12 cellular contexts compared by ENCODE assay signal in genomic region chr1:182677393-182678098, GRCh38. TPM values are rescaled to one million over a fixed set of nuclear protein-coding genes. Genes with fewer than 3 reads are reported as not detected.
A peak's percentile ranks its signal among the peaks of the same experiment; 100 is the strongest.
DNase-seq lines count a peak whose midpoint lies in the region; ATAC-seq and TF ChIP-seq lines count a peak whose summit lies in the region.
"Had no signal": no experiment of that assay in that cellular context is flagged by ENCODE, and none has a peak within 500 bp of the region (broad histone marks: within the 10 kb centered on the region; RNA-seq: fewer than 3 reads in every experiment).

No MANE protein-coding gene starts in this region.

- H3K4me3 ChIP-seq in hepatocyte (no peak overlapping the region), coronary artery (no peak overlapping the region)

- H3K4me1 Mint-ChIP-seq in activated B cell treated with CpG ODN at 0.5 μM for 24 hours = peaks cover 27% of the 10 kb centered on the region

- no peaks in the 10 kb centered on the region for H3K9me2 ChIP-seq in hepatocyte (replicated peaks; ENCODE audit: insufficient read depth)

- H4K20me1 ChIP-seq in hepatocyte (ENCODE audit: insufficient read depth, poor library complexity, severe bottlenecking) = no peaks in the 10 kb centered on the region

- H3K27ac ChIP-seq in hepatocyte = no peak overlapping the region
- H3K27ac ChIP-seq in coronary artery = no peak overlapping the region

- peak overlapping the region; percentile 47 for H3K4me3 Mint-ChIP-seq in activated B cell treated with CpG ODN at 0.5 μM for 24 hours
- H3K4me3 Mint-ChIP-seq: activated naive CD4-positive, alpha-beta T cell treated with anti-CD3 and anti-CD28 coated beads for 36 hours; nephron had no signal

- no peaks in the 10 kb centered on the region for H3K79me2 ChIP-seq in hepatocyte

- TF ChIP-seq CTCF in activated B cell treated with CpG ODN at 0.5 μM for 24 hours (IDR thresholded peaks at IDR 0.05) (no peak), hepatocyte (IDR thresholded peaks at IDR 0.05; ENCODE audit: poor library complexity) (no peak), coronary artery (IDR thresholded peaks at IDR 0.05) (no peak)

- intact Hi-C loops in activated B cell treated with CpG ODN at 0.5 μM for 24 hours (cut with micrococcal nuclease) = loop anchor here (5.0 kb wide), 1 partner anchor 75 kb away; the partner anchor contains the start of gene RGS16

- peaks cover 2% of the 10 kb centered on the region for H3K4me1 ChIP-seq in hepatocyte (ENCODE audit: insufficient read depth)

- DNase-seq in activated B cell treated with CpG ODN at 0.5 μM for 24 hours (no peak), hepatocyte (ENCODE audit: low spot score) (no peak), coronary artery (ENCODE audit: low spot score) (no peak), SHP77 treated with DMSO at 0.1 percent for 48 hours (lab: John Stamatoyannopoulos, UW) (no peak)
- no peak for DNase-seq in effector CD4-positive, alpha-beta T cell
- DNase-seq: activated naive CD4-positive, alpha-beta T cell treated with anti-CD3 and anti-CD28 coated beads for 36 hours; NCI-H774; stimulated activated CD4-positive, alpha-beta T cell treated with anti-CD3 and anti-CD28 coated beads, Interleukin-1b, Interleukin-23, amount 100 ng/mL, for 48 hours had no signal

- H3K27me3 ChIP-seq in hepatocyte = no peaks in the 10 kb centered on the region

- no peak overlapping the region for H3K4me2 ChIP-seq in hepatocyte

- no peak overlapping the region for H2AFZ ChIP-seq in hepatocyte

- H3K27ac Mint-ChIP-seq in activated B cell treated with CpG ODN at 0.5 μM for 24 hours = no peak overlapping the region
- H3K27ac Mint-ChIP-seq: activated naive CD4-positive, alpha-beta T cell treated with anti-CD3 and anti-CD28 coated beads for 36 hours; nephron had no signal

- peaks cover 7% of the 10 kb centered on the region for H3K27me3 Mint-ChIP-seq in activated B cell treated with CpG ODN at 0.5 μM for 24 hours

- ATAC-seq in GM18873 (IDR thresholded peaks at IDR 0.05; ENCODE audit: low FRiP score, unreplicated experiment) (peak; percentile 84), GM21576 (IDR thresholded peaks at IDR 0.05; ENCODE audit: unreplicated experiment) (peak; percentile 95), HG03196 (IDR thresholded peaks at IDR 0.05; ENCODE audit: unreplicated experiment) (peak; percentile 85), activated B cell treated with CpG ODN at 0.5 μM for 24 hours (ENCODE audit: low read depth) (peak; percentile 72)

- no peaks in the 10 kb centered on the region for H3K36me3 Mint-ChIP-seq in activated B cell treated with CpG ODN at 0.5 μM for 24 hours (ENCODE audit: low read depth)

- H3K9me3 ChIP-seq in hepatocyte (ENCODE audit: low read depth) = no peaks in the 10 kb centered on the region

- H3K36me3 ChIP-seq in hepatocyte (replicated peaks; ENCODE audit: insufficient read depth, low read depth) = no peaks in the 10 kb centered on the region

- 81% methylated on average over 5 of the region's 5 CpGs for WGBS in hepatocyte (ENCODE audit: low lambda C conversion rate, missing lambda C conversion rate)

- no peaks in the 10 kb centered on the region for H3K9me3 Mint-ChIP-seq in activated B cell treated with CpG ODN at 0.5 μM for 24 hours
- H3K9me3 Mint-ChIP-seq: activated naive CD4-positive, alpha-beta T cell treated with anti-CD3 and anti-CD28 coated beads for 36 hours; nephron had no signal

- CTCF ChIA-PET in activated B cell treated with CpG ODN at 0.5 μM for 24 hours (lab: Charles Lee) = interaction anchor here (1.3 kb wide), 1 partner anchor 105 kb away, joined by 3 read pairs; no protein-coding TSS in a partner anchor

- POLR2A ChIA-PET in activated B cell treated with CpG ODN at 0.5 μM for 24 hours (lab: Charles Lee) = no interaction called here

RNA-seq across cellular contexts. Expression of gene RGS8, which starts 6.8 kb away (rescaled TPM):
- total RNA-seq in activated B cell treated with CpG ODN at 0.5 μM for 24 hours = not detected in 2 replicates
- total RNA-seq in hepatocyte = 0.04 TPM in 1 of 2 replicates, not detected in the other
- not detected in 2 replicates for polyA plus RNA-seq in hepatocyte
- total RNA-seq: activated naive CD4-positive, alpha-beta T cell treated with anti-CD3 and anti-CD28 coated beads for 36 hours had no signal
